Comparison of ENCODE assay signal across 8 cellular contexts in the genomic region with DNA sequence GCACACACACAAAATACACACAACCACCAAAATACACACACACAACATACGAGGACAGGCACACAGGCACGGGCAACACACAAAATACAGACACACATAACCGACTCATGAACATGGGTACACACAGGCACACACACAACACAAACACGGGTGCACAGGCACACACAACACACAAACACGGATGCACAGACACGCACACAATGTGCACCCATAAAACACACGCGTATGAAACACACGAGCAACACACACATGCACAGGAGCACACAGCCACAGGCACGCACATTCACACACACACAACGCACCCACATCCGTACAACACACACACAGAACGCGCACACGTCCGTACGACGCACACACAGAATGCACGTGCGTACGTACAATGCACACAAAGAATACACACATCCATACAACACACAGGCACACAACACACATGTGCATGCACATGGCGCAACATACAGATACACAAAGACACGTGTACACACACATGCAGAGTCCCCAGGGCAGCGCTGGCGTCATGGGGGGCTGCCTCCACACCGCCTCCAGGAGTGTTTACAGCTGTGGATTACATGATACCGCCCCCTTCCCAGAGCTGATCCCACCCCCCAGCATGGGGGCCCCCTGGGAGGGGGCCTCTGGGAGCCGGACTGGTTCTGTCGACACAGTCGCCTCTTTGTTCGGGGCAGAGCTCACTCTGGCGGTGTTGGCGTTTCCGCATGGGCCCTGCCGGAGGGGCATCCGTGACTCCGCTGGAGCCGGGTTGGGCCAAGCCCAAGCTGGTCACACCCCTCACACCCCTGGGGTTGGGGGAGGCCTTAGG. TPM values are rescaled to one million over a fixed set of nuclear protein-coding genes. Genes with fewer than 3 reads are reported as not detected.
DNase-seq lines count a peak whose midpoint lies in the region; ATAC-seq and TF ChIP-seq lines count a peak whose summit lies in the region.

No MANE protein-coding gene starts in this region.

- H3K4me3 Mint-ChIP-seq in T-helper 17 cell, result peak overlapping the region; percentile 12

- in situ Hi-C loops in gastrocnemius medialis (cut with MboI; ENCODE audit: low sequenced_read_pairs in 4 of 4), result no loop called here

- peak overlapping the region; percentile 23; the same call in 1 of the 2 replicates for H3K9ac ChIP-seq in ES-I3 (ENCODE audit: low read depth, low read length)

- peaks cover 6% of the 10 kb centered on the region for H3K36me3 Mint-ChIP-seq in T-helper 17 cell (ENCODE audit: low read depth)

- ATAC-seq in T-helper 17 cell (no peak), sciatic nerve (peak; percentile 35), gastrocnemius medialis (no peak)

- H3K36me3 ChIP-seq in ES-I3 (ENCODE audit: insufficient read depth, low read length) (no peaks in the 10 kb centered on the region), gastrocnemius medialis (no peaks in the 10 kb centered on the region)

- TF ChIP-seq CTCF in foreskin fibroblast (IDR thresholded peaks at IDR 0.05; ENCODE audit: low read depth, low read length) (no peak), gastrocnemius medialis (IDR thresholded peaks at IDR 0.05 in 4 of 5, conservative IDR thresholded peaks at IDR 0.05 in 1 of 5) (no peak)

- H3K4me3 ChIP-seq in foreskin fibroblast (ENCODE audit: low read depth in 1 of 2, low read length in 2 of 2) (peak overlapping the region; percentile 91 to 94), gastrocnemius medialis (no peak overlapping the region)

- intact Hi-C loops in sciatic nerve (cut with DNase I) (no loop called here), gastrocnemius medialis (cut with DNase I; ENCODE audit: low total_unique reads) (loop anchor here (5.0 kb wide), 1 partner anchor 71 kb away; a partner anchor contains a TSS)

- H3K9me3 ChIP-seq in ES-I3 (ENCODE audit: control insufficient read depth, insufficient read depth, low read length), result no peaks in the 10 kb centered on the region
- no peaks in the 10 kb centered on the region for H3K9me3 ChIP-seq in T-helper 17 cell (ENCODE audit: control insufficient read depth, low read length, poor library complexity, severe bottlenecking)
- H3K9me3 ChIP-seq in gastrocnemius medialis, result no peaks in the 10 kb centered on the region

- H3K27ac ChIP-seq in gastrocnemius medialis, result no peak overlapping the region

- H3K4me1 Mint-ChIP-seq in T-helper 17 cell, result peaks cover 28% of the 10 kb centered on the region

- H3K27me3 ChIP-seq in gastrocnemius medialis, result peaks cover 0 to 4% (median 0%) of the 10 kb centered on the region in 3 donors

- no peaks in the 10 kb centered on the region for H3K27me3 Mint-ChIP-seq in T-helper 17 cell

- H3K4me1 ChIP-seq in ES-I3 (ENCODE audit: insufficient read depth, low read length) (peaks cover 34% of the 10 kb centered on the region), gastrocnemius medialis (peaks cover 15 to 21% of the 10 kb centered on the region in 2 donors)

- TF ChIP-seq POLR2A in gastrocnemius medialis (IDR thresholded peaks at IDR 0.05), result no peak

- H3K27ac Mint-ChIP-seq in T-helper 17 cell, result no peak overlapping the region

- no peak for DNase-seq in T-helper 17 cell
- peak in 1 of 2 donors; percentile 31 for DNase-seq in foreskin fibroblast
- peak; percentile 78 for DNase-seq in sciatic nerve (ENCODE audit: low spot score)
- DNase-seq in SHP77 (lab: John Stamatoyannopoulos, UW), result no peak
- no peak for DNase-seq in gastrocnemius medialis
- no peak for DNase-seq in putamen (ENCODE audit: low spot score)
- no peak for DNase-seq in NCI-H2227 treated with DMSO at 0.1 percent for 48 hours (lab: John Stamatoyannopoulos, UW)

RNA-seq across cellular contexts. Expression of a gene that starts 2.9 kb away (rescaled TPM):
- total RNA-seq in T-helper 17 cell (100 to 1,000 TPM in 1 of 2 donors, 10 to 100 TPM in 1; 85.4 to 106 TPM), sciatic nerve (131 TPM), gastrocnemius medialis (10 to 100 TPM; 22.2 to 49.8 (median 30.9) TPM)

RNA-seq across cellular contexts. Expression of a gene that starts 34.4 kb away (rescaled TPM):
- 10 to 100 TPM; 70.0 to 70.4 TPM for total RNA-seq in T-helper 17 cell
- total RNA-seq in sciatic nerve, result 57.2 TPM
- total RNA-seq in gastrocnemius medialis, result 100 to 1,000 TPM in 3 of 4 donors, 10 to 100 TPM in 1; 91.5 to 194 (median 149) TPM

Comparison
In these comparisons a context has a peak if more than half of its experiments do, and no peak if none do; other contexts are left out.
1. H3K4me3 ChIP-seq: peak in foreskin fibroblast (2 of 2); none in gastrocnemius medialis (0 of 4).